12 cellular contexts compared by ENCODE assay signal in genomic region chr12:89671469-89671868, GRCh38. TPM values are rescaled to one million over a fixed set of nuclear protein-coding genes. Genes with fewer than 3 reads are reported as not detected.
DNase-seq lines count a peak whose midpoint lies in the region; ATAC-seq and TF ChIP-seq lines count a peak whose summit lies in the region.
"Had no signal": no experiment of that assay in that cellular context is flagged by ENCODE, and none has a peak within 500 bp of the region (broad histone marks: within the 10 kb centered on the region; RNA-seq: fewer than 3 reads in every experiment).

No MANE protein-coding gene starts in this region.

- no peaks in the 10 kb centered on the region for H3K36me3 Mint-ChIP-seq in T-helper 2 cell treated with Interferon-gamma antibody and Interleukin-4, amounts not matched to agents 5 μg/mL and 100 μg/mL, for 36 hours (ENCODE audit: low read depth)

- H3K4me2 ChIP-seq in SK-N-SH (no peak overlapping the region), skeletal muscle satellite cell (ENCODE audit: low read length) (peak overlapping the region; percentile 23)

- H3K4me3 Mint-ChIP-seq in T-helper 2 cell treated with Interferon-gamma antibody and Interleukin-4, amounts not matched to agents 5 μg/mL and 100 μg/mL, for 36 hours = no peak overlapping the region

- H3K9me3 ChIP-seq in SK-N-SH (no peaks in the 10 kb centered on the region), skeletal muscle satellite cell (replicated peaks; ENCODE audit: low read length) (no peaks in the 10 kb centered on the region)
- H3K9me3 ChIP-seq: right lobe of liver had no signal

- H3F3A ChIP-seq in SK-N-SH (replicated peaks; ENCODE audit: insufficient read depth) = no peaks in the 10 kb centered on the region

- peaks cover 0 to 4% of the 10 kb centered on the region in 2 experiments; a peak in 1 of 4 replicates for H3K4me1 ChIP-seq in SK-N-SH (ENCODE audit: control insufficient read depth in 1 of 2, insufficient read depth in 2 of 2, low read depth in 1 of 2, low read length in 1 of 2)
- H3K4me1 ChIP-seq in skeletal muscle satellite cell (ENCODE audit: control insufficient read depth, insufficient read depth, low read length) = peaks cover 26% of the 10 kb centered on the region
- H3K4me1 ChIP-seq: right lobe of liver had no signal

- H3K9me3 Mint-ChIP-seq in T-helper 2 cell treated with Interferon-gamma antibody and Interleukin-4, amounts not matched to agents 5 μg/mL and 100 μg/mL, for 36 hours = no peaks in the 10 kb centered on the region

- H3K27me3 ChIP-seq in SK-N-SH (ENCODE audit: insufficient read depth) (no peaks in the 10 kb centered on the region), skeletal muscle satellite cell (ENCODE audit: control insufficient read depth, insufficient read depth, low read length) (no peaks in the 10 kb centered on the region)
- H3K27me3 ChIP-seq: right lobe of liver had no signal

- no peak for TF ChIP-seq CTCF in SK-N-SH (IDR thresholded peaks at IDR 0.05)
- TF ChIP-seq CTCF in epithelial cell of esophagus (IDR thresholded peaks at IDR 0.05; ENCODE audit: insufficient read depth, low read depth, low read length, missing control alignments) = no peak

- no peak for TF ChIP-seq EP300 in SK-N-SH (IDR thresholded peaks at IDR 0.05; ENCODE audit: borderline replicate concordance in 1 of 2, low read depth in 1 of 2, low read length in 1 of 2)

- peaks cover 20% of the 10 kb centered on the region for H3K4me1 Mint-ChIP-seq in T-helper 2 cell treated with Interferon-gamma antibody and Interleukin-4, amounts not matched to agents 5 μg/mL and 100 μg/mL, for 36 hours (ENCODE audit: low read depth)

- WGBS in SK-N-SH (ENCODE audit: low lambda C conversion rate) = 94% methylated on average over 4 of the region's 4 CpGs

- CTCF ChIA-PET in SK-N-SH (lab: Yijun Ruan, JAX) = no interaction called here

- no peak for TF ChIP-seq RAD21 in SK-N-SH (IDR thresholded peaks at IDR 0.05; ENCODE audit: low read length)

- peaks cover 3% of the 10 kb centered on the region; the same call in 1 of the 2 replicates for H3K79me2 ChIP-seq in SK-N-SH (ENCODE audit: insufficient read depth)

- H2AFZ ChIP-seq in SK-N-SH (ENCODE audit: low read depth) = no peak overlapping the region

- no peak overlapping the region for H3K27ac Mint-ChIP-seq in T-helper 2 cell treated with Interferon-gamma antibody and Interleukin-4, amounts not matched to agents 5 μg/mL and 100 μg/mL, for 36 hours

- H3K4me3 ChIP-seq in SK-N-SH (ENCODE audit: low read depth in 2 of 2, low read length in 1 of 2) (no peak overlapping the region), epithelial cell of esophagus (ENCODE audit: low read length) (no peak overlapping the region), skeletal muscle satellite cell (ENCODE audit: low read length) (no peak overlapping the region)
- H3K4me3 ChIP-seq: right lobe of liver had no signal

- POLR2A ChIA-PET in SK-N-SH (lab: Yijun Ruan, JAX) = no interaction called here

- no peaks in the 10 kb centered on the region for H4K20me1 ChIP-seq in SK-N-SH (ENCODE audit: insufficient read depth)

- DNase-seq in SK-N-SH (no peak), LHCN-M2 (ENCODE audit: low read depth) (peak; percentile 54), epithelial cell of esophagus (ENCODE audit: low read depth) (peak; percentile 6), SW 1271 (lab: John Stamatoyannopoulos, UW) (no peak)
- DNase-seq in T-helper 2 cell treated with Interferon-gamma antibody and Interleukin-4, amounts not matched to agents 5 μg/mL and 100 μg/mL, for 36 hours (ENCODE audit: low spot score) = no peak
- DNase-seq: 8988T, glutamatergic neuron, NCI-H345, right lobe of liver had no signal

- H3K27ac ChIP-seq in SK-N-SH (ENCODE audit: low read depth in 2 of 2, low read length in 1 of 2) = no peak overlapping the region
- H3K27ac ChIP-seq: right lobe of liver had no signal

- ATAC-seq in SK-N-SH treated with all-trans-retinoic acid at 6 μM for 48 hours (peak; percentile 56; the same call in 2 of the 3 replicates), HG03432 (IDR thresholded peaks at IDR 0.05; ENCODE audit: unreplicated experiment) (no peak)
- ATAC-seq: right lobe of liver had no signal

- no peaks in the 10 kb centered on the region for H3K27me3 Mint-ChIP-seq in T-helper 2 cell treated with Interferon-gamma antibody and Interleukin-4, amounts not matched to agents 5 μg/mL and 100 μg/mL, for 36 hours (ENCODE audit: low read depth)

- H3K9ac ChIP-seq in SK-N-SH = no peak overlapping the region
- no peak overlapping the region for H3K9ac ChIP-seq in skeletal muscle satellite cell (ENCODE audit: low read depth, low read length)

- H3K36me3 ChIP-seq in SK-N-SH (replicated peaks in 1 of 2; ENCODE audit: control insufficient read depth in 1 of 2, insufficient read depth in 2 of 2, low read length in 1 of 2) = no peaks in the 10 kb centered on the region
- peaks cover 33% of the 10 kb centered on the region for H3K36me3 ChIP-seq in skeletal muscle satellite cell (ENCODE audit: insufficient read depth, low read length)
- H3K36me3 ChIP-seq: right lobe of liver had no signal

- no peaks in the 10 kb centered on the region for H3K9me2 ChIP-seq in SK-N-SH

TF ChIP-seq in SK-N-SH treated with all-trans-retinoic acid at 6 μM for 48 hours, 23 proteins besides CTCF, POLR2A, EP300 and RAD21 (continues in another document):
- TF ChIP-seq ZNF70 (CRISPR knock-in tag; IDR thresholded peaks at IDR 0.05) (no peak), ZNF8 (CRISPR knock-in tag; IDR thresholded peaks at IDR 0.05) (no peak), ESRRG (CRISPR knock-in tag; IDR thresholded peaks at IDR 0.05) (no peak), TCF4 (CRISPR knock-in tag; IDR thresholded peaks at IDR 0.05; ENCODE audit: borderline replicate concordance) (no peak), SNAI2 (CRISPR knock-in tag; IDR thresholded peaks at IDR 0.05) (no peak), ZC3H10 (CRISPR knock-in tag; IDR thresholded peaks at IDR 0.05) (no peak), ZNF565 (CRISPR knock-in tag; conservative IDR thresholded peaks at IDR 0.05; ENCODE audit: low read depth) (no peak), CSDC2 (CRISPR knock-in tag; IDR thresholded peaks at IDR 0.05) (no peak), TOX (CRISPR knock-in tag; IDR thresholded peaks at IDR 0.05; ENCODE audit: borderline replicate concordance) (no peak), CSRNP3 (CRISPR knock-in tag; IDR thresholded peaks at IDR 0.05) (no peak), ZFP30 (CRISPR knock-in tag; IDR thresholded peaks at IDR 0.05) (no peak), GLIS3 (CRISPR knock-in tag; IDR thresholded peaks at IDR 0.05) (no peak), OSR1 (CRISPR knock-in tag; IDR thresholded peaks at IDR 0.05) (no peak), ZFP3 (CRISPR knock-in tag; IDR thresholded peaks at IDR 0.05) (no peak), ISL1 (CRISPR knock-in tag; IDR thresholded peaks at IDR 0.05) (no peak)

TF ChIP-seq in SK-N-SH, 30 proteins besides CTCF, POLR2A, EP300 and RAD21:
- TF ChIP-seq NRF1 (IDR thresholded peaks at IDR 0.05; ENCODE audit: low read depth, low read length) (no peak), RCOR1 (IDR thresholded peaks at IDR 0.05; ENCODE audit: low read length) (no peak), MEF2A (IDR thresholded peaks at IDR 0.05; ENCODE audit: borderline replicate concordance, low read depth) (no peak), CHD2 (IDR thresholded peaks at IDR 0.05; ENCODE audit: low read length, partially characterized antibody) (no peak), RXRA (IDR thresholded peaks at IDR 0.05; ENCODE audit: borderline replicate concordance, low read depth) (no peak), SMC3 (IDR thresholded peaks at IDR 0.05; ENCODE audit: low read depth, low read length) (no peak), GATA2 (CRISPR knock-in tag; IDR thresholded peaks at IDR 0.05) (no peak), YY1 (IDR thresholded peaks at IDR 0.05; ENCODE audit: low read depth) (no peak), POLR2AphosphoS5 (IDR thresholded peaks at IDR 0.05; ENCODE audit: low read depth, low read length) (no peak), GABPA (IDR thresholded peaks at IDR 0.05; ENCODE audit: low read depth) (no peak), FOXM1 (IDR thresholded peaks at IDR 0.05; ENCODE audit: low read depth) (no peak), EZH2phosphoT487 (IDR thresholded peaks at IDR 0.05; ENCODE audit: borderline replicate concordance, low read depth) (no peak)
- TF ChIP-seq, protein P1, sequence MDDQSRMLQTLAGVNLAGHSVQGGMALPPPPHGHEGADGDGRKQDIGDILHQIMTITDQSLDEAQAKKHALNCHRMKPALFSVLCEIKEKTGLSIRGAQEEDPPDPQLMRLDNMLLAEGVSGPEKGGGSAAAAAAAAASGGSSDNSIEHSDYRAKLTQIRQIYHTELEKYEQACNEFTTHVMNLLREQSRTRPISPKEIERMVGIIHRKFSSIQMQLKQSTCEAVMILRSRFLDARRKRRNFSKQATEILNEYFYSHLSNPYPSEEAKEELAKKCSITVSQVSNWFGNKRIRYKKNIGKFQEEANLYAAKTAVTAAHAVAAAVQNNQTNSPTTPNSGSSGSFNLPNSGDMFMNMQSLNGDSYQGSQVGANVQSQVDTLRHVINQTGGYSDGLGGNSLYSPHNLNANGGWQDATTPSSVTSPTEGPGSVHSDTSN (IDR thresholded peaks at IDR 0.05) = no peak
- TF ChIP-seq, protein P2, sequence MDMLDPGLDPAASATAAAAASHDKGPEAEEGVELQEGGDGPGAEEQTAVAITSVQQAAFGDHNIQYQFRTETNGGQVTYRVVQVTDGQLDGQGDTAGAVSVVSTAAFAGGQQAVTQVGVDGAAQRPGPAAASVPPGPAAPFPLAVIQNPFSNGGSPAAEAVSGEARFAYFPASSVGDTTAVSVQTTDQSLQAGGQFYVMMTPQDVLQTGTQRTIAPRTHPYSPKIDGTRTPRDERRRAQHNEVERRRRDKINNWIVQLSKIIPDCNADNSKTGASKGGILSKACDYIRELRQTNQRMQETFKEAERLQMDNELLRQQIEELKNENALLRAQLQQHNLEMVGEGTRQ (IDR thresholded peaks at IDR 0.05; ENCODE audit: borderline replicate concordance, low read depth, low read length) = no peak

RNA-seq across cellular contexts. Expression of gene ATP2B1, which starts 37.2 kb away (rescaled TPM):
- 2.9 and 4.3 TPM in 2 replicates for polyA plus RNA-seq in SK-N-SH (2012; rRNA removed)
- polyA plus RNA-seq in SK-N-SH (2012; cell fraction: cytosol; rRNA removed) = 4.8 and 6.1 TPM in 2 replicates
- 10.1 and 10.3 TPM in 2 replicates for polyA plus RNA-seq in SK-N-SH (2012; cell fraction: nucleus; rRNA removed)
- total RNA-seq in LHCN-M2 (2014; rRNA removed) = 467 and 521 TPM in 2 replicates
- polyA plus RNA-seq in LHCN-M2 (2012) = 134 TPM
- total RNA-seq in skeletal muscle satellite cell (2012; rRNA removed) = 116 and 172 TPM in 2 replicates

Comparison
In these comparisons a context has a peak if more than half of its experiments do, and no peak if none do; other contexts are left out.
1. DNase-seq: peak in LHCN-M2 (single experiment) and epithelial cell of esophagus (single experiment); none in SK-N-SH (single experiment), SW 1271 (0 of 2) and T-helper 2 cell treated with Interferon-gamma antibody and Interleukin-4, amounts not matched to agents 5 μg/mL and 100 μg/mL, for 36 hours (single experiment).